Comparison of ENCODE assay signal across 9 cellular contexts in genomic region chr2:66576381-66577330, GRCh38.
A peak's percentile ranks its signal among the peaks of the same experiment; 100 is the strongest.
DNase-seq lines count a peak whose midpoint lies in the region; ATAC-seq, FAIRE-seq and TF ChIP-seq lines count a peak whose summit lies in the region.
"Had no signal": no experiment of that assay in that cellular context is flagged by ENCODE, and none has a peak within 500 bp of the region (broad histone marks: within the 10 kb centered on the region; RNA-seq: fewer than 3 reads in every experiment).

No MANE protein-coding gene starts in this region.

- DNase-seq in right cardiac atrium, result peak; percentile 22 to 55 (median 52)
- DNase-seq in sciatic nerve (ENCODE audit: low spot score), result no peak
- no peak for DNase-seq in RCC 7860 (ENCODE audit: low spot score)
- no peak for DNase-seq in central memory CD4-positive, alpha-beta T cell
- DNase-seq in activated CD4-positive, alpha-beta T cell treated with anti-CD3 and anti-CD28 coated beads, Interleukin-2, amount 50 U/mL, for 1 hour, result no peak

- H3K27me3 ChIP-seq in right cardiac atrium (ENCODE audit: control insufficient read depth, insufficient read depth), result peaks cover 2% of the 10 kb centered on the region

- WGBS in right cardiac atrium, result 5% methylated on average over 45 of the region's 45 CpGs

- FAIRE-seq in RCC 7860 (lab: Jason Lieb, UNC), result no peak
- FAIRE-seq: frontal cortex had no signal

- ATAC-seq in right cardiac atrium (peak; percentile 27 to 31), sciatic nerve (peak; percentile 70), HG03460 (IDR thresholded peaks at IDR 0.05; ENCODE audit: unreplicated experiment) (no peak)

- intact Hi-C loops in right cardiac atrium (cut with DNase I), result loop anchor here (5.0 to 10.0 kb wide), 5 partner anchors 144 to 1268 kb away; no protein-coding TSS in a partner anchor
- intact Hi-C loops in sciatic nerve (cut with DNase I), result loop anchor here (2.0 kb wide), 1 partner anchor 144 kb away; no protein-coding TSS in a partner anchor

- no peaks in the 10 kb centered on the region for H3K36me3 ChIP-seq in ES-I3 (ENCODE audit: insufficient read depth, low read length)

- no peak for TF ChIP-seq CTCF in WI38 (IDR thresholded peaks at IDR 0.05; ENCODE audit: low read depth, low read length)

- H3K4me3 ChIP-seq in WI38 (ENCODE audit: low read depth, low read length) (peak overlapping the region; percentile 62), right cardiac atrium (ENCODE audit: low read length) (peak overlapping the region; percentile 83)

- H3K9ac ChIP-seq in ES-I3 (ENCODE audit: low read depth, low read length), result peak overlapping the region; percentile 70; the same call in 1 of the 2 replicates

- no peaks in the 10 kb centered on the region for H3K9me3 ChIP-seq in ES-I3 (ENCODE audit: control insufficient read depth, insufficient read depth, low read length)
- H3K9me3 ChIP-seq in right cardiac atrium (ENCODE audit: control insufficient read depth, low read length), result no peaks in the 10 kb centered on the region

- H3K4me1 ChIP-seq in ES-I3 (ENCODE audit: insufficient read depth, low read length) (peaks cover 15% of the 10 kb centered on the region), right cardiac atrium (ENCODE audit: control insufficient read depth, insufficient read depth, low read length) (no peaks in the 10 kb centered on the region)

- H3K27ac ChIP-seq in right cardiac atrium (ENCODE audit: low read length), result no peak overlapping the region

Comparison
In these comparisons a context has a peak if more than half of its experiments do, and no peak if none do; other contexts are left out.
1. DNase-seq: peak in right cardiac atrium (3 of 3); none in sciatic nerve (single experiment), RCC 7860 (single experiment), central memory CD4-positive, alpha-beta T cell (single experiment) and activated CD4-positive, alpha-beta T cell treated with anti-CD3 and anti-CD28 coated beads, Interleukin-2, amount 50 U/mL, for 1 hour (single experiment).